In genomic region chr4:5004496-5004895, GRCh38 we compare ENCODE assay signal across 29 cellular contexts. TPM values are rescaled to one million over a fixed set of nuclear protein-coding genes. Genes with fewer than 3 reads are reported as not detected.
"Had no signal": no experiment of that assay in that cellular context is flagged by ENCODE, and none has a peak within 500 bp of the region (broad histone marks: within the 10 kb centered on the region; RNA-seq: fewer than 3 reads in every experiment).

No MANE protein-coding gene starts in this region.

- ATAC-seq: heart right ventricle; left cardiac atrium; left lobe of liver; lower lobe of right lung; naive thymus-derived CD8-positive, alpha-beta T cell; right lobe of liver; stimulated activated memory B cell treated with anti-CD40 and anti-IgM and Interleukin-4, amounts not matched to agents 10 μg/mL and 1 μg/mL and 100 μg/mL, for 72 hours; stimulated activated naive CD8-positive, alpha-beta T cell treated with anti-CD3 and anti-CD28 coated beads, Interleukin-15, amount 100 ng/mL, for 72 hours had no signal

- DNase-seq: heart right ventricle; islet precursor cell; kidney glomerular epithelial cell; left cardiac atrium; lower lobe of right lung; mammary epithelial cell; mesenchymal stem cell; naive thymus-derived CD8-positive, alpha-beta T cell; nucleus accumbens; right lobe of liver; stimulated activated CD4-positive, alpha-beta T cell treated with anti-CD3 and anti-CD28 coated beads, Interleukin-1b, Interleukin-23, amount 100 ng/mL, for 48 hours; stimulated activated CD4-positive, alpha-beta T cell treated with anti-CD3 and anti-CD28 coated beads, Interleukin-2, amount 100 ng/mL, for 48 hours; stimulated activated CD4-positive, alpha-beta T cell treated with anti-CD3 and anti-CD28 coated beads, Interleukin-4, amount 100 ng/mL, for 4 hours; stimulated activated CD8-positive, alpha-beta memory T cell treated with anti-CD3 and anti-CD28 coated beads, Interleukin-4, amount 100 ng/mL, for 48 hours; stimulated activated naive CD4-positive, alpha-beta T cell treated with Interleukin-2 at 50 U/mL for 16 hours; stimulated activated naive CD8-positive, alpha-beta T cell treated with anti-CD3 and anti-CD28 coated beads, Interleukin-15, amount 100 ng/mL, for 72 hours; tibial artery; uterus had no signal

- H3K36me3 Mint-ChIP-seq: naive thymus-derived CD8-positive, alpha-beta T cell; stimulated activated memory B cell treated with anti-CD40 and anti-IgM and Interleukin-4, amounts not matched to agents 10 μg/mL and 1 μg/mL and 100 μg/mL, for 72 hours; type B pancreatic cell had no signal

- H3K9me3 Mint-ChIP-seq: nephron; neural crest cell; stimulated activated memory B cell treated with anti-CD40 and anti-IgM and Interleukin-4, amounts not matched to agents 10 μg/mL and 1 μg/mL and 100 μg/mL, for 72 hours; stimulated activated naive CD8-positive, alpha-beta T cell treated with anti-CD3 and anti-CD28 coated beads, Interleukin-15, amount 100 ng/mL, for 72 hours; type B pancreatic cell had no signal

- H3K4me1 ChIP-seq: heart right ventricle, lower lobe of right lung, parathyroid adenoma, right lobe of liver, suprapubic skin, tibial artery, uterus had no signal

- H3K4me1 Mint-ChIP-seq: naive thymus-derived CD8-positive, alpha-beta T cell; nephron; neural crest cell; stimulated activated memory B cell treated with anti-CD40 and anti-IgM and Interleukin-4, amounts not matched to agents 10 μg/mL and 1 μg/mL and 100 μg/mL, for 72 hours; stimulated activated naive CD8-positive, alpha-beta T cell treated with anti-CD3 and anti-CD28 coated beads, Interleukin-15, amount 100 ng/mL, for 72 hours had no signal

- H3K9me3 ChIP-seq: heart right ventricle, lower lobe of right lung, right lobe of liver, suprapubic skin, thoracic aorta, tibial artery, uterus had no signal

- H3K4me3 ChIP-seq: heart right ventricle, hepatocyte, lower lobe of right lung, right lobe of liver, smooth muscle cell, suprapubic skin, thoracic aorta, tibial artery, uterus had no signal

- H3K27ac Mint-ChIP-seq: naive thymus-derived CD8-positive, alpha-beta T cell; nephron; progenitor cell of endocrine pancreas; stimulated activated memory B cell treated with anti-CD40 and anti-IgM and Interleukin-4, amounts not matched to agents 10 μg/mL and 1 μg/mL and 100 μg/mL, for 72 hours; stimulated activated naive CD8-positive, alpha-beta T cell treated with anti-CD3 and anti-CD28 coated beads, Interleukin-15, amount 100 ng/mL, for 72 hours; type B pancreatic cell had no signal

- H3K4me3 Mint-ChIP-seq: naive thymus-derived CD8-positive, alpha-beta T cell; nephron; neural crest cell; stimulated activated memory B cell treated with anti-CD40 and anti-IgM and Interleukin-4, amounts not matched to agents 10 μg/mL and 1 μg/mL and 100 μg/mL, for 72 hours; stimulated activated naive CD8-positive, alpha-beta T cell treated with anti-CD3 and anti-CD28 coated beads, Interleukin-15, amount 100 ng/mL, for 72 hours; type B pancreatic cell had no signal

- H3K27me3 ChIP-seq: uterus had no signal

- H3K27ac ChIP-seq: heart right ventricle, hepatocyte, lower lobe of right lung, parathyroid adenoma, right lobe of liver, suprapubic skin, thoracic aorta, tibial artery, uterus had no signal

- H3K36me3 ChIP-seq: heart right ventricle, lower lobe of right lung, right lobe of liver, suprapubic skin, thoracic aorta, tibial artery, uterus had no signal

- H3K9ac ChIP-seq: parathyroid adenoma had no signal

RNA-seq across cellular contexts. Expression of gene CYTL1, which starts 14.8 kb away (rescaled TPM):
- total RNA-seq: left lobe of liver; mammary epithelial cell; naive thymus-derived CD8-positive, alpha-beta T cell had no signal
- polyA plus RNA-seq: naive thymus-derived CD8-positive, alpha-beta T cell had no signal

RNA-seq across cellular contexts. Expression of gene STK32B, which starts 46.8 kb away (rescaled TPM):
- total RNA-seq: naive thymus-derived CD8-positive, alpha-beta T cell had no signal
- polyA plus RNA-seq: naive thymus-derived CD8-positive, alpha-beta T cell had no signal
